In genomic region chr17:64580384-64581307, GRCh38 we compare ENCODE assay signal across 10 cellular contexts.
DNase-seq lines count a peak whose midpoint lies in the region; ATAC-seq lines count a peak whose summit lies in the region.
"Had no signal": no experiment of that assay in that cellular context is flagged by ENCODE, and none has a peak within 500 bp of the region (broad histone marks: within the 10 kb centered on the region; RNA-seq: fewer than 3 reads in every experiment).

No MANE protein-coding gene starts in this region.

- H3K4me3 Mint-ChIP-seq in activated T-helper 17 cell treated with anti-CD3 and anti-CD28 coated beads, Interleukin-2, amount 50 U/mL, for 72 hours = peak overlapping the region; percentile 74
- no peak overlapping the region for H3K4me3 Mint-ChIP-seq in memory B cell

- H3K27ac Mint-ChIP-seq in activated T-helper 17 cell treated with anti-CD3 and anti-CD28 coated beads, Interleukin-2, amount 50 U/mL, for 72 hours = peak overlapping the region; percentile 95
- peak overlapping the region; percentile 45 for H3K27ac Mint-ChIP-seq in memory B cell

- no peaks in the 10 kb centered on the region for H3K27me3 Mint-ChIP-seq in activated T-helper 17 cell treated with anti-CD3 and anti-CD28 coated beads, Interleukin-2, amount 50 U/mL, for 72 hours
- H3K27me3 Mint-ChIP-seq in memory B cell = no peaks in the 10 kb centered on the region

- peak; percentile 45 for ATAC-seq in HG02852 (IDR thresholded peaks at IDR 0.05; ENCODE audit: unreplicated experiment)
- peak; percentile 91 for ATAC-seq in activated T-helper 17 cell treated with anti-CD3 and anti-CD28 coated beads, Interleukin-2, amount 50 U/mL, for 72 hours (replicated peaks)
- ATAC-seq in memory B cell (ENCODE audit: low read depth) = no peak
- no peak for ATAC-seq in HG02970 (IDR thresholded peaks at IDR 0.05; ENCODE audit: low FRiP score, unreplicated experiment)

- H3K36me3 Mint-ChIP-seq in activated T-helper 17 cell treated with anti-CD3 and anti-CD28 coated beads, Interleukin-2, amount 50 U/mL, for 72 hours (ENCODE audit: low read depth) = peaks cover 64% of the 10 kb centered on the region
- peaks cover 22% of the 10 kb centered on the region for H3K36me3 Mint-ChIP-seq in memory B cell

- peaks cover 24% of the 10 kb centered on the region for H3K4me1 Mint-ChIP-seq in activated T-helper 17 cell treated with anti-CD3 and anti-CD28 coated beads, Interleukin-2, amount 50 U/mL, for 72 hours
- peaks cover 2% of the 10 kb centered on the region for H3K4me1 Mint-ChIP-seq in memory B cell

- in situ Hi-C loops in KBM-7 (cut with MboI; ENCODE audit: low pct_unique_long_range_greater_than_20kb, low sequenced_read_pairs) = no loop called here

- DNase-seq in DMS 273 (lab: John Stamatoyannopoulos, UW; ENCODE audit: unreplicated experiment) = peak; percentile 80
- no peak for DNase-seq in memory B cell (ENCODE audit: low spot score in 2 of 2)
- DNase-seq in KBM-7 = no peak
- DNase-seq in RPMI8226 = no peak
- DNase-seq in CD1c-positive myeloid dendritic cell (ENCODE audit: extremely low spot score) = no peak
- DNase-seq: esophagus squamous epithelium, trophoblast cell had no signal

- H3K9me3 Mint-ChIP-seq in activated T-helper 17 cell treated with anti-CD3 and anti-CD28 coated beads, Interleukin-2, amount 50 U/mL, for 72 hours = no peaks in the 10 kb centered on the region
- no peaks in the 10 kb centered on the region for H3K9me3 Mint-ChIP-seq in memory B cell

Comparison
In these comparisons a context has a peak if more than half of its experiments do, and no peak if none do; other contexts are left out.
1. ATAC-seq: peak in HG02852 (single experiment) and activated T-helper 17 cell treated with anti-CD3 and anti-CD28 coated beads, Interleukin-2, amount 50 U/mL, for 72 hours (single experiment); none in memory B cell (single experiment) and HG02970 (single experiment).